In the genomic region with DNA sequence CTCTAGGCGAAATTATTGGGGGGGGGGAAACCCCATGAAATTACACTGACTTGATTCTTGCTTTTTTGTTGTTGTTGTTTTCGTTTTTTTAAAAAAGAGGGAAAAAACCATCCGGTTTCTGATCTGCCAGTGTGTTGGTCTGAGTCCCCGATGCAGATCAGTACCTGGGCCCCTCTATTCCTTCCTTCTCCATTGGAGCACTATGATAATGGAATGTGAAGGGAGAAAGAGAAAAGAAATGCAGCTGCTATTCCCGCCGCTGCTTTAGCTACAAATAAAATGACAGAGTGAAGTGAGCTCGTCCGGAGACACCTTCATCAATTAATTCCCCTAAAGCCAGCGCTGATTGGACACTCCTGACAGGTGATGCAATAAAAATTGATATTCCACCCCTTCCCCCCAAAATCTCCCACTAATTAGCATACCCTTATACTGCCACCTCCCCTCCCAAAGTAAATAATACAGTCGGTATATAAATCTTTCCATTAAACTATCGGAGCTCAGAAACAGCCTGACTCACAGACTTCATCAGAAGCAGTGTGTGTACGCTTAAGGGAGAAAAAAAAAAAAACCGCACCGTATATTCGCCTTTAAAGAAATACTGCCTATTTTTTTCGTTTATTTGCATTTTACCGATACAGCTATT, we compare ENCODE assay signal across 1 cellular context.
TF ChIP-seq lines count a peak whose summit lies in the region.

No MANE protein-coding gene starts in this region.

TF ChIP-seq in H1, 55 proteins besides CTCF, POLR2A, EP300 and RAD21:
- TF ChIP-seq CEBPB (IDR thresholded peaks at IDR 0.05; ENCODE audit: low read depth, low read length) (peak; percentile 77), BRCA1 (IDR thresholded peaks at IDR 0.05; ENCODE audit: low read depth, low read length) (no peak)
